8 cellular contexts compared by ENCODE assay signal in genomic region chr9:129835860-129836223, GRCh38. TPM values are rescaled to one million over a fixed set of nuclear protein-coding genes. Genes with fewer than 3 reads are reported as not detected.
DNase-seq lines count a peak whose midpoint lies in the region; ATAC-seq and TF ChIP-seq lines count a peak whose summit lies in the region.

No MANE protein-coding gene starts in this region.

- H3K4me3 Mint-ChIP-seq in IgD-negative memory B cell: peak overlapping the region; percentile 91 to 98 (median 96)

- no peak for ATAC-seq in GM21526 (IDR thresholded peaks at IDR 0.05; ENCODE audit: low FRiP score, unreplicated experiment)
- no peak for ATAC-seq in left lobe of liver

- H3K36me3 Mint-ChIP-seq in IgD-negative memory B cell: peaks cover 1% of the 10 kb centered on the region

- H3K27me3 ChIP-seq in mononuclear cell (ENCODE audit: insufficient read depth, low read length): no peaks in the 10 kb centered on the region

- no peaks in the 10 kb centered on the region for H3K27me3 Mint-ChIP-seq in IgD-negative memory B cell

- DNase-seq in COLO668 (lab: John Stamatoyannopoulos, UW; ENCODE audit: unreplicated experiment) (peak; percentile 25), cardiac fibroblast (ENCODE audit: low read depth in 2 of 2) (no peak), NCI-H2081 treated with DMSO at 0.1 percent for 48 hours (lab: John Stamatoyannopoulos, UW) (no peak), pons (ENCODE audit: low spot score) (no peak), left lobe of liver (ENCODE audit: low spot score) (no peak)

- peaks cover 51% of the 10 kb centered on the region for H3K4me1 ChIP-seq in mononuclear cell (ENCODE audit: insufficient read depth, low read length)

- no peak for TF ChIP-seq CTCF in cardiac fibroblast (IDR thresholded peaks at IDR 0.05; ENCODE audit: low read depth, low read length)

- H3K4me3 ChIP-seq in cardiac fibroblast (replicated peaks in 1 of 2; ENCODE audit: low read depth in 2 of 2, low read length in 2 of 2) (peak overlapping the region; percentile 84 to 97), mononuclear cell (ENCODE audit: low read length) (peak overlapping the region; percentile 93)

- peak overlapping the region; percentile 95 to 99 (median 98) for H3K27ac Mint-ChIP-seq in IgD-negative memory B cell

- H3K9me3 ChIP-seq in mononuclear cell (ENCODE audit: low read depth, low read length): no peaks in the 10 kb centered on the region

- H3K9me3 Mint-ChIP-seq in IgD-negative memory B cell: no peaks in the 10 kb centered on the region

- peaks cover 19 to 36% (median 33%) of the 10 kb centered on the region in 3 donors for H3K4me1 Mint-ChIP-seq in IgD-negative memory B cell

RNA-seq across cellular contexts. Expression of gene USP20, which starts 0.6 kb away (rescaled TPM):
- 24.5 TPM for polyA plus RNA-seq in IgD-negative memory B cell
- total RNA-seq in mononuclear cell (17.1 TPM), left lobe of liver (16.7 TPM)

RNA-seq across cellular contexts. Expression of gene C9orf78, which starts 0.8 kb away (rescaled TPM):
- polyA plus RNA-seq in IgD-negative memory B cell: 119 TPM
- 169 TPM for total RNA-seq in mononuclear cell
- total RNA-seq in left lobe of liver: 27.7 TPM

RNA-seq across cellular contexts. Expression of gene TOR1A, which starts 11.9 kb away (rescaled TPM):
- polyA plus RNA-seq in IgD-negative memory B cell: 56.8 TPM
- total RNA-seq in mononuclear cell: 20.3 TPM
- total RNA-seq in left lobe of liver: 17.8 TPM

RNA-seq across cellular contexts. Expression of gene TOR1B, which starts 32.9 kb away (rescaled TPM):
- polyA plus RNA-seq in IgD-negative memory B cell: 20.8 TPM
- total RNA-seq in mononuclear cell: 12.3 TPM
- total RNA-seq in left lobe of liver: 18.7 TPM
